In the genomic region with DNA sequence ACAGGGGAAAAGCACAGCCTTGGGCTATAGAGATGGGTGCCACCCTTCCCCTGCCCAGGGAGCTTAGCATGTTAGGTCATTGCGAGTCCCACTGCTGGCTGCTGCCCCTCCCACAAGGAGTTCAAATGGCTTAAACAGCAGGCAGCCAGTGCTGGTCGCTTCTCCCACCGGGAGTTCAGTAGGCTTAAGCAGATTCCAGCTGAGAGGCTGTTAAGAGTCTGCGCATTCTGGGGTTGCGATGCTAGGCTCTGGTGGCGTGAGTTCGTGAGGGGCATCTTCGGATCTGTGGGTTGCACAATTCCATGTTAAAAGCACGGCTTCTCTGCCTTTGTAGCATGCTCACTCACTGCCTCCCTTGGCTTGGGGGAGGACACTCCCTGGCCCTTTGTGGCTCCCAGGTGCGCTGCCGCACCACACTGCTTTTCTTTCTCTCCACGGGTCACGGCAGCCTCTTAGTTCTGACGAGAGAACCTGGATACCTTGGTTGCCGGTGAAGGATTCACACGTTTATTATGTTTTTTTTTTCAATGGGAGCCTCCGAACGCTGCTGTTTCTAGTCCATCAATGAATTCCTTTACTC, we compare ENCODE assay signal across 26 cellular contexts.
"Had no signal": no experiment of that assay in that cellular context is flagged by ENCODE, and none has a peak within 500 bp of the region (broad histone marks: within the 10 kb centered on the region; RNA-seq: fewer than 3 reads in every experiment).

No MANE protein-coding gene starts in this region.

- H3K4me1 Mint-ChIP-seq: activated CD4-positive, alpha-beta memory T cell treated with anti-CD3 and anti-CD28 coated beads, Interleukin-2, amount 10 ng/mL, durations not matched to agents 7 days and 5 days; activated naive CD8-positive, alpha-beta T cell treated with anti-CD3 and anti-CD28 coated beads, Interleukin-2, amount 10 ng/mL, durations not matched to agents 7 days and 5 days; immature natural killer cell; nephron had no signal

- H3K4me3 Mint-ChIP-seq: activated CD4-positive, alpha-beta memory T cell treated with anti-CD3 and anti-CD28 coated beads, Interleukin-2, amount 10 ng/mL, durations not matched to agents 7 days and 5 days; activated naive CD4-positive, alpha-beta T cell treated with anti-CD3 and anti-CD28 coated beads for 36 hours; activated naive CD8-positive, alpha-beta T cell treated with anti-CD3 and anti-CD28 coated beads, Interleukin-2, amount 10 ng/mL, durations not matched to agents 7 days and 5 days; activated T-cell treated with anti-CD3 and anti-CD28 coated beads, Interleukin-2, amount 50 U/mL, for 72 hours; effector memory CD8-positive, alpha-beta T cell; immature natural killer cell; nephron; T-helper 1 cell treated with Interleukin-12 subunit alpha and Interleukin-12 subunit beta and Interleukin-4 antibody, amounts not matched to agents 30 μg/mL and 1 μg/mL, for 36 hours had no signal

- H2AFZ ChIP-seq: parathyroid adenoma had no signal

- H3K79me2 ChIP-seq: parathyroid adenoma had no signal

- H3K27ac ChIP-seq: breast epithelium, colonic mucosa, dorsolateral prefrontal cortex, esophagus muscularis mucosa, parathyroid adenoma, upper lobe of left lung had no signal

- H3K9me3 ChIP-seq: colonic mucosa, esophagus muscularis mucosa, upper lobe of left lung had no signal

- H3K9ac ChIP-seq: parathyroid adenoma had no signal

- H3K36me3 Mint-ChIP-seq: activated naive CD8-positive, alpha-beta T cell treated with anti-CD3 and anti-CD28 coated beads, Interleukin-2, amount 10 ng/mL, durations not matched to agents 7 days and 5 days; immature natural killer cell had no signal

- H3K4me3 ChIP-seq: breast epithelium, colonic mucosa, dorsolateral prefrontal cortex, esophagus muscularis mucosa, upper lobe of left lung had no signal

- H3K27me3 Mint-ChIP-seq: activated CD4-positive, alpha-beta memory T cell treated with anti-CD3 and anti-CD28 coated beads, Interleukin-2, amount 10 ng/mL, durations not matched to agents 7 days and 5 days; activated naive CD8-positive, alpha-beta T cell treated with anti-CD3 and anti-CD28 coated beads, Interleukin-2, amount 10 ng/mL, durations not matched to agents 7 days and 5 days; effector memory CD8-positive, alpha-beta T cell had no signal

- ATAC-seq: activated T-cell treated with anti-CD3 and anti-CD28 coated beads, Interleukin-2, amount 50 U/mL, for 72 hours; effector memory CD8-positive, alpha-beta T cell; left ventricle myocardium superior; right cardiac atrium; stimulated activated naive CD8-positive, alpha-beta T cell treated with anti-CD3 and anti-CD28 coated beads, Interleukin-15, Interleukin-2, amounts not matched to agents 100 U/mL and 50 U/mL, for 24 hours had no signal

- H3K27me3 ChIP-seq: breast epithelium, colonic mucosa, dorsolateral prefrontal cortex, upper lobe of left lung had no signal

- H3K9me3 Mint-ChIP-seq: effector memory CD8-positive, alpha-beta T cell; T-helper 1 cell treated with Interleukin-12 subunit alpha and Interleukin-12 subunit beta and Interleukin-4 antibody, amounts not matched to agents 30 μg/mL and 1 μg/mL, for 36 hours had no signal

- H3K27ac Mint-ChIP-seq: activated CD4-positive, alpha-beta memory T cell treated with anti-CD3 and anti-CD28 coated beads, Interleukin-2, amount 10 ng/mL, durations not matched to agents 7 days and 5 days; activated naive CD4-positive, alpha-beta T cell treated with anti-CD3 and anti-CD28 coated beads for 36 hours; activated naive CD8-positive, alpha-beta T cell treated with anti-CD3 and anti-CD28 coated beads, Interleukin-2, amount 10 ng/mL, durations not matched to agents 7 days and 5 days; activated T-cell treated with anti-CD3 and anti-CD28 coated beads, Interleukin-2, amount 50 U/mL, for 72 hours; effector memory CD8-positive, alpha-beta T cell; immature natural killer cell; nephron; T-helper 1 cell treated with Interleukin-12 subunit alpha and Interleukin-12 subunit beta and Interleukin-4 antibody, amounts not matched to agents 30 μg/mL and 1 μg/mL, for 36 hours had no signal

- H3K4me1 ChIP-seq: breast epithelium, colonic mucosa, esophagus muscularis mucosa, parathyroid adenoma, upper lobe of left lung had no signal

- H3K36me3 ChIP-seq: breast epithelium, colonic mucosa, esophagus muscularis mucosa, upper lobe of left lung had no signal

- DNase-seq: activated CD4-positive, alpha-beta memory T cell treated with anti-CD3 and anti-CD28 coated beads, Interleukin-2, amount 10 ng/mL, durations not matched to agents 7 days and 5 days; activated CD4-positive, alpha-beta T cell treated with anti-CD3 and anti-CD28 coated beads for 48 hours; activated effector memory CD4-positive, alpha-beta T cell treated with Interleukin-2 at 50 U/mL for 16 hours; activated naive CD4-positive, alpha-beta T cell treated with anti-CD3 and anti-CD28 coated beads for 36 hours; activated naive CD8-positive, alpha-beta T cell treated with anti-CD3 and anti-CD28 coated beads, Interleukin-2, amount 10 ng/mL, durations not matched to agents 7 days and 5 days; activated T-cell treated with anti-CD3 and anti-CD28 coated beads, Interleukin-2, amount 50 U/mL, for 72 hours; amniotic stem cell; colonic mucosa; dorsolateral prefrontal cortex; effector memory CD8-positive, alpha-beta T cell; hypothalamus; immature natural killer cell; left ventricle myocardium superior; mammary epithelial cell; nucleus accumbens; right cardiac atrium; stimulated activated CD4-positive, alpha-beta T cell treated with anti-CD3 and anti-CD28 coated beads, Interleukin-12 subunit alpha, Interleukin-12 subunit beta, amount 100 ng/mL, for 4 hours; stimulated activated CD4-positive, alpha-beta T cell treated with anti-CD3 and anti-CD28 coated beads, Interleukin-4, amount 100 ng/mL, for 4 hours; stimulated activated naive CD8-positive, alpha-beta T cell treated with anti-CD3 and anti-CD28 coated beads, Interleukin-15, Interleukin-2, amounts not matched to agents 100 U/mL and 50 U/mL, for 24 hours; T1000; upper lobe of left lung had no signal
